ENCODE assay signal across 1 cellular context in genomic region chr19:46603752-46604241, GRCh38.
TF ChIP-seq lines count a peak whose summit lies in the region.

No MANE protein-coding gene starts in this region.

TF ChIP-seq in GM12878, 131 proteins besides CTCF, POLR2A, EP300 and RAD21:
- TF ChIP-seq ATF7 (IDR thresholded peaks at IDR 0.05; ENCODE audit: low read depth) (no peak), GABPA (IDR thresholded peaks at IDR 0.05; ENCODE audit: low read depth) (no peak), RELA (IDR thresholded peaks at IDR 0.05; ENCODE audit: borderline replicate concordance, partially characterized antibody) (no peak)
